18 cellular contexts compared by ENCODE assay signal in genomic region chr1:26767714-26768113, GRCh38. TPM values are rescaled to one million over a fixed set of nuclear protein-coding genes. Genes with fewer than 3 reads are reported as not detected.
DNase-seq lines count a peak whose midpoint lies in the region; ATAC-seq and TF ChIP-seq lines count a peak whose summit lies in the region.
"Had no signal": no experiment of that assay in that cellular context is flagged by ENCODE, and none has a peak within 500 bp of the region (broad histone marks: within the 10 kb centered on the region; RNA-seq: fewer than 3 reads in every experiment).

No MANE protein-coding gene starts in this region.

- no peak overlapping the region for H3K4me3 ChIP-seq in left ventricle myocardium inferior
- no peak overlapping the region for H3K4me3 ChIP-seq in ascending aorta
- H3K4me3 ChIP-seq in tibial artery: no peak overlapping the region
- H3K4me3 ChIP-seq: adrenal gland, gastroesophageal sphincter, testis had no signal

- peaks cover 0 to 98% (median 18%) of the 10 kb centered on the region in 3 donors for H3K36me3 Mint-ChIP-seq in naive thymus-derived CD8-positive, alpha-beta T cell

- no peak for ATAC-seq in left ventricle myocardium superior
- ATAC-seq in naive thymus-derived CD8-positive, alpha-beta T cell: no peak
- ATAC-seq: gastroesophageal sphincter, SK-N-SH treated with all-trans-retinoic acid at 6 μM for 48 hours had no signal

- no peak overlapping the region for H3K4me3 Mint-ChIP-seq in naive thymus-derived CD8-positive, alpha-beta T cell
- H3K4me3 Mint-ChIP-seq: naive B cell had no signal

- intact Hi-C loops in left ventricle myocardium inferior (cut with micrococcal nuclease) (no loop called here), left ventricle myocardium superior (cut with micrococcal nuclease) (no loop called here), ascending aorta (cut with DNase I) (no loop called here), tibial artery (cut with DNase I; ENCODE audit: low total_unique reads) (no loop called here)

- no peaks in the 10 kb centered on the region for H3K9me3 Mint-ChIP-seq in naive thymus-derived CD8-positive, alpha-beta T cell
- H3K9me3 Mint-ChIP-seq: naive B cell had no signal

- peaks cover 7 to 29% (median 22%) of the 10 kb centered on the region in 4 donors for H3K4me1 Mint-ChIP-seq in naive thymus-derived CD8-positive, alpha-beta T cell

- DNase-seq in left ventricle myocardium inferior (no peak), left ventricle myocardium superior (no peak), ascending aorta (ENCODE audit: low spot score in 2 of 2) (no peak), tibial artery (no peak), SKM-1 (lab: John Stamatoyannopoulos, UW; ENCODE audit: unreplicated experiment) (no peak), DMS79 treated with DMSO at 0.1 percent for 48 hours (lab: John Stamatoyannopoulos, UW) (no peak), hepatic stellate cell (ENCODE audit: low spot score) (no peak)
- DNase-seq in naive thymus-derived CD8-positive, alpha-beta T cell: no peak
- DNase-seq: adrenal gland, GOT3, naive B cell, NCI-H1105, NCI-H2171 treated with DMSO at 0.1 percent for 48 hours, testis had no signal

- TF ChIP-seq CTCF in left ventricle myocardium inferior (IDR thresholded peaks at IDR 0.05; ENCODE audit: borderline replicate concordance): no peak
- TF ChIP-seq CTCF in ascending aorta (IDR thresholded peaks at IDR 0.05): no peak
- no peak for TF ChIP-seq CTCF in tibial artery (IDR thresholded peaks at IDR 0.05)

- peaks cover 56% of the 10 kb centered on the region for H3K4me1 ChIP-seq in left ventricle myocardium inferior
- peaks cover 10 to 32% of the 10 kb centered on the region in 2 donors for H3K4me1 ChIP-seq in ascending aorta
- peaks cover 0 to 42% (median 32%) of the 10 kb centered on the region in 4 donors for H3K4me1 ChIP-seq in tibial artery

- no peaks in the 10 kb centered on the region for H3K9me3 ChIP-seq in left ventricle myocardium inferior (replicated peaks)
- H3K9me3 ChIP-seq in ascending aorta: no peaks in the 10 kb centered on the region
- H3K9me3 ChIP-seq in tibial artery: no peaks in the 10 kb centered on the region
- H3K9me3 ChIP-seq: adrenal gland, gastroesophageal sphincter, testis had no signal

- H3K27me3 ChIP-seq in left ventricle myocardium inferior (ENCODE audit: low read depth) (no peaks in the 10 kb centered on the region), ascending aorta (no peaks in the 10 kb centered on the region), tibial artery (no peaks in the 10 kb centered on the region)
- H3K27me3 ChIP-seq: adrenal gland, gastroesophageal sphincter, testis had no signal

- H3K27ac ChIP-seq in left ventricle myocardium inferior (replicated peaks) (peak overlapping the region; percentile 59), ascending aorta (peak overlapping the region; percentile 43), tibial artery (peak overlapping the region; percentile 25 to 52)
- H3K27ac ChIP-seq: KMS-11, testis, VCaP had no signal

- H3K36me3 ChIP-seq in left ventricle myocardium inferior (peaks cover 98% of the 10 kb centered on the region), ascending aorta (peaks cover 50 to 89% of the 10 kb centered on the region in 2 donors), tibial artery (peaks cover 50 to 96% (median 76%) of the 10 kb centered on the region in 3 donors)

- no peaks in the 10 kb centered on the region for H3K27me3 Mint-ChIP-seq in naive thymus-derived CD8-positive, alpha-beta T cell
- H3K27me3 Mint-ChIP-seq: naive B cell had no signal

- H3K27ac Mint-ChIP-seq in naive thymus-derived CD8-positive, alpha-beta T cell: peak overlapping the region in 9 of 10 donors; percentile 20 to 76 (median 70)

- POLR2A ChIA-PET in naive thymus-derived CD8-positive, alpha-beta T cell (lab: Charles Lee): interaction anchor here (1.2 kb wide), 1 partner anchor 20 kb away, joined by 4 read pairs; the partner anchor contains the start of gene PIGV

RNA-seq across cellular contexts. Expression of gene PIGV, which starts 20.0 kb away (rescaled TPM):
- total RNA-seq in left ventricle myocardium inferior (5.6 TPM), left ventricle myocardium superior (4.5 TPM), ascending aorta (8.8 TPM)
- 10 to 100 TPM; 25.2 to 27.2 TPM for total RNA-seq in naive thymus-derived CD8-positive, alpha-beta T cell
- polyA plus RNA-seq in naive thymus-derived CD8-positive, alpha-beta T cell: 10 to 100 TPM in 1 of 3 donors, 1 to 10 TPM in 2; 8.2 to 14.4 (median 9.6) TPM

RNA-seq across cellular contexts. Expression of gene ZDHHC18, which starts 58.8 kb away (rescaled TPM):
- total RNA-seq in left ventricle myocardium inferior: 11.8 TPM
- total RNA-seq in left ventricle myocardium superior: 18.1 TPM
- total RNA-seq in ascending aorta: 36.0 TPM
- 10 to 100 TPM; 29.9 to 37.4 TPM for total RNA-seq in naive thymus-derived CD8-positive, alpha-beta T cell
- polyA plus RNA-seq in naive thymus-derived CD8-positive, alpha-beta T cell: 10 to 100 TPM in 2 of 3 donors, 1 to 10 TPM in 1; 4.6 to 17.2 (median 12.8) TPM
